In the genomic region with DNA sequence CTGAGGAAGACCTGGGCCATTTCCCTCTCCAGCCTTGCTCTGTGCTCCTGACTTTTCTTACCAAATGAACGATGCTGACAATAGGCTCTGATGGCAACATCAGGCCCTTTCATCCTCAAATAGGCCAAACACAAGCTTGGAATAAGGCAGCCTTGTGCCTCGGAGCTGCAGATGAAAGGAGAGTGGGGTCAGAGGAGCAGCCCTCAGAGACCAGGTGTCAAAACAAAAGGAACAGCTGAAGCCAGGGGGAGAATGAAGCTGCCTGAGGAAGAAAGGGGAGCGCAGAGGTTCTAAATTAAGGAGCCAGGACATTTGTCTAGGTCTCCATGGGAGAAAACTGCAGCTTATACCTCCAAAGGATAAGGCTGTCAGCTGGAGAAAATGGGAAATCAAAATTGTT, we compare ENCODE assay signal across 1 cellular context.
TF ChIP-seq lines count a peak whose summit lies in the region.

No MANE protein-coding gene starts in this region.

TF ChIP-seq in WTC11, 78 proteins besides CTCF, POLR2A, EP300 and RAD21 (continued from another document):
- no peak for TF ChIP-seq ARID4B (CRISPR knock-in tag; IDR thresholded peaks at IDR 0.05; ENCODE audit: borderline replicate concordance)
- no peak for TF ChIP-seq JUN (CRISPR knock-in tag; IDR thresholded peaks at IDR 0.05)
- no peak for TF ChIP-seq MXD4 (CRISPR knock-in tag; IDR thresholded peaks at IDR 0.05; ENCODE audit: borderline replicate concordance)
- no peak for TF ChIP-seq ZNF317 (CRISPR knock-in tag; IDR thresholded peaks at IDR 0.05; ENCODE audit: borderline replicate concordance, low read depth)
- TF ChIP-seq GABPB1 (CRISPR knock-in tag; IDR thresholded peaks at IDR 0.05), result no peak
